9 cellular contexts compared by ENCODE assay signal in genomic region chr3:107431298-107432012, GRCh38. TPM values are rescaled to one million over a fixed set of nuclear protein-coding genes. Genes with fewer than 3 reads are reported as not detected.
A peak's percentile ranks its signal among the peaks of the same experiment; 100 is the strongest.
DNase-seq lines count a peak whose midpoint lies in the region; ATAC-seq, FAIRE-seq and TF ChIP-seq lines count a peak whose summit lies in the region.
"Had no signal": no experiment of that assay in that cellular context is flagged by ENCODE, and none has a peak within 500 bp of the region (broad histone marks: within the 10 kb centered on the region; RNA-seq: fewer than 3 reads in every experiment).

No MANE protein-coding gene starts in this region.

- peaks cover 40% of the 10 kb centered on the region for H3K27me3 Mint-ChIP-seq in activated CD8-positive, alpha-beta T cell treated with anti-CD3 and anti-CD28 coated beads, Interleukin-2, amount 10 ng/mL, durations not matched to agents 7 days and 5 days (ENCODE audit: low read depth)

- peak overlapping the region; percentile 99 for H2AFZ ChIP-seq in H1 (ENCODE audit: low read length)

- H3K4me2 ChIP-seq in BLaER1 (peak overlapping the region; percentile 99), H1 (ENCODE audit: insufficient read depth in 1 of 2, low read depth in 2 of 2, low read length in 2 of 2) (peak overlapping the region; percentile 91 to 98)

- DNase-seq in NCI-H748 treated with DMSO at 0.1 percent for 48 hours (lab: John Stamatoyannopoulos, UW) (peak; percentile 35), H1 (ENCODE audit: low read depth in 1 of 2, low spot score in 2 of 2) (peak; percentile 67 to 83), medulla oblongata (ENCODE audit: extremely low spot score) (peak; percentile 75)
- peak; percentile 45 for DNase-seq in activated CD8-positive, alpha-beta T cell treated with anti-CD3 and anti-CD28 coated beads, Interleukin-2, amount 10 ng/mL, durations not matched to agents 7 days and 5 days
- DNase-seq in stimulated activated CD8-positive, alpha-beta memory T cell treated with anti-CD3 and anti-CD28 coated beads, Interleukin-4, amount 100 ng/mL, for 24 hours (ENCODE audit: low read depth): peak; percentile 11

- no peak for TF ChIP-seq RAD21 in H1 (IDR thresholded peaks at IDR 0.05 in 1 of 2, conservative IDR thresholded peaks at IDR 0.05 in 1 of 2; ENCODE audit: low read depth in 2 of 2, low read length in 2 of 2)

- no peak for TF ChIP-seq CTCF in H1 (IDR thresholded peaks at IDR 0.05; ENCODE audit: control extremely low read depth in 1 of 3, insufficient read depth in 1 of 3, low read depth in 1 of 3, low read length in 3 of 3)

- H3K4ac ChIP-seq in H1 (replicated peaks; ENCODE audit: insufficient read length, low read depth, low read length): peak overlapping the region; percentile 57

- H3K18ac ChIP-seq in H1 (ENCODE audit: extremely low read depth, low read length): peak overlapping the region; percentile 81; the same call in 1 of the 2 replicates

- H4K8ac ChIP-seq in H1 (ENCODE audit: extremely low read depth, insufficient read depth, low read length): peak overlapping the region; percentile 98

- H3K4me1 ChIP-seq in BLaER1 (peaks cover 18% of the 10 kb centered on the region), H1 (replicated peaks in 1 of 4; ENCODE audit: control insufficient read depth in 3 of 4, insufficient read depth in 4 of 4, low read length in 3 of 4) (peaks cover 0 to 7% (median 5%) of the 10 kb centered on the region in 4 experiments; a peak in 5 of 7 replicates)

- H2BK12ac ChIP-seq in H1 (ENCODE audit: low read depth, low read length): peak overlapping the region; percentile 95

- peak overlapping the region; percentile 14; the same call in 1 of the 2 replicates for H2BK15ac ChIP-seq in H1 (ENCODE audit: low read length)

- H3K56ac ChIP-seq in H1 (replicated peaks; ENCODE audit: insufficient read length, low read depth, low read length): peak overlapping the region; percentile 91

- no peaks in the 10 kb centered on the region for H3K79me1 ChIP-seq in H1 (ENCODE audit: low read depth, low read length)

- in situ Hi-C loops in GM18951 (cut with MboI; ENCODE audit: low sequenced_read_pairs, unreplicated experiment): no loop called here

- peak overlapping the region; percentile 81 for H3K27ac Mint-ChIP-seq in activated CD8-positive, alpha-beta T cell treated with anti-CD3 and anti-CD28 coated beads, Interleukin-2, amount 10 ng/mL, durations not matched to agents 7 days and 5 days

- H3K36me3 ChIP-seq in BLaER1 (no peaks in the 10 kb centered on the region), H1 (ENCODE audit: control insufficient read depth in 2 of 4, insufficient read depth in 4 of 4, low read length in 3 of 4) (no peaks in the 10 kb centered on the region)

- no peaks in the 10 kb centered on the region for H4K20me1 ChIP-seq in BLaER1
- no peaks in the 10 kb centered on the region for H4K20me1 ChIP-seq in H1 (replicated peaks in 1 of 2; ENCODE audit: control insufficient read depth in 1 of 2, insufficient read depth in 2 of 2, low read length in 2 of 2)

- peak; percentile 50 for ATAC-seq in HG03103 (IDR thresholded peaks at IDR 0.05; ENCODE audit: low read depth, unreplicated experiment)
- peak; percentile 80 for ATAC-seq in activated CD8-positive, alpha-beta T cell treated with anti-CD3 and anti-CD28 coated beads, Interleukin-2, amount 10 ng/mL, durations not matched to agents 7 days and 5 days

- no peak overlapping the region for H2AK5ac ChIP-seq in H1 (ENCODE audit: low read depth, low read length)

- no peak overlapping the region for H3K14ac ChIP-seq in H1 (ENCODE audit: insufficient read length)

- peaks cover 12% of the 10 kb centered on the region; the same call in 1 of the 2 replicates for H3K23me2 ChIP-seq in H1 (ENCODE audit: low read depth, low read length)

- H3K27me3 ChIP-seq in BLaER1: peaks cover 5% of the 10 kb centered on the region
- peaks cover 0 to 17% (median 12%) of the 10 kb centered on the region in 4 experiments; a peak in 6 of 7 replicates for H3K27me3 ChIP-seq in H1 (replicated peaks in 1 of 4; ENCODE audit: control insufficient read depth in 3 of 4, extremely low read depth in 1 of 4, insufficient read depth in 3 of 4, low read length in 3 of 4)

- H2BK5ac ChIP-seq in H1 (ENCODE audit: low read depth, low read length): peak overlapping the region; percentile 93

- no peaks in the 10 kb centered on the region for H3K36me3 Mint-ChIP-seq in activated CD8-positive, alpha-beta T cell treated with anti-CD3 and anti-CD28 coated beads, Interleukin-2, amount 10 ng/mL, durations not matched to agents 7 days and 5 days (ENCODE audit: low read depth)

- no peaks in the 10 kb centered on the region for H3K9me3 Mint-ChIP-seq in activated CD8-positive, alpha-beta T cell treated with anti-CD3 and anti-CD28 coated beads, Interleukin-2, amount 10 ng/mL, durations not matched to agents 7 days and 5 days (ENCODE audit: insufficient read depth)

- peak overlapping the region; percentile 85 for H3K4me3 Mint-ChIP-seq in activated CD8-positive, alpha-beta T cell treated with anti-CD3 and anti-CD28 coated beads, Interleukin-2, amount 10 ng/mL, durations not matched to agents 7 days and 5 days

- POLR2A ChIA-PET in activated CD8-positive, alpha-beta T cell treated with anti-CD3 and anti-CD28 coated beads, Interleukin-2, amount 10 ng/mL, durations not matched to agents 7 days and 5 days (lab: Charles Lee): interaction anchor here (0.6 to 0.7 kb wide), 2 partner anchors 10 to 93 kb away, joined by 3 read pairs; no protein-coding TSS in a partner anchor
- POLR2A ChIA-PET in H1 (lab: Charles Lee; ENCODE audit: partially characterized antibody): interaction anchor here (0.6 to 2.2 kb wide), 21 partner anchors 8 to 195 kb away, joined by 3 to 7 read pairs (median 3); partner anchors contain the start of gene BBX

- peaks cover 21% of the 10 kb centered on the region for H3K4me1 Mint-ChIP-seq in activated CD8-positive, alpha-beta T cell treated with anti-CD3 and anti-CD28 coated beads, Interleukin-2, amount 10 ng/mL, durations not matched to agents 7 days and 5 days (ENCODE audit: low read depth)

- H3K23ac ChIP-seq in H1 (ENCODE audit: insufficient read length): no peak overlapping the region

- peak; percentile 33 for TF ChIP-seq POLR2A in GM18951 (IDR thresholded peaks at IDR 0.05; ENCODE audit: extremely low read depth, insufficient read depth, insufficient read length)
- TF ChIP-seq POLR2A in H1 (IDR thresholded peaks at IDR 0.05; ENCODE audit: control extremely low read depth in 1 of 2, low read depth in 2 of 2, low read length in 2 of 2): peak; percentile 59 to 73

- CTCF ChIA-PET in activated CD8-positive, alpha-beta T cell treated with anti-CD3 and anti-CD28 coated beads, Interleukin-2, amount 10 ng/mL, durations not matched to agents 7 days and 5 days (lab: Charles Lee): interaction anchor here (0.7 to 7.3 kb wide), 12 partner anchors 11 to 203 kb away, joined by 3 to 55 read pairs (median 4); no protein-coding TSS in a partner anchor
- CTCF ChIA-PET in H1 (lab: Charles Lee; ENCODE audit: partially characterized antibody): interaction anchor here (0.7 to 6.0 kb wide), 16 partner anchors 10 to 305 kb away, joined by 3 to 51 read pairs (median 4); no protein-coding TSS in a partner anchor

- peak overlapping the region; percentile 89 for H3K4me3 ChIP-seq in BLaER1
- peak overlapping the region; percentile 57 to 76 (median 71) for H3K4me3 ChIP-seq in H1 (ENCODE audit: extremely low read depth in 1 of 4, insufficient read depth in 2 of 4, low read depth in 3 of 4, low read length in 4 of 4)

- H3K79me2 ChIP-seq in H1 (ENCODE audit: control insufficient read depth in 1 of 2, insufficient read depth in 2 of 2, low read length in 2 of 2): no peaks in the 10 kb centered on the region

- H3K9ac ChIP-seq in BLaER1 (peak overlapping the region; percentile 89), H1 (replicated peaks in 1 of 4; ENCODE audit: extremely low read depth in 1 of 4, low read depth in 3 of 4, low read length in 3 of 4) (peak overlapping the region; percentile 81 to 98 (median 89))

- no peak for TF ChIP-seq EP300 in H1 (IDR thresholded peaks at IDR 0.05; ENCODE audit: borderline replicate concordance in 1 of 2, low read depth in 2 of 2, low read length in 2 of 2)

- 2% methylated on average over 45 of the region's 80 CpGs; no CpG with 5 or more reads in 1 of the 2 experiments for WGBS in H1 (ENCODE audit: extremely low coverage in 1 of 2, insufficient coverage in 1 of 2, insufficient read length in 1 of 2, insufficient replicate concordance in 2 of 2, low coverage in 1 of 2, low lambda C conversion rate in 2 of 2, missing lambda C conversion rate in 1 of 2), 2 experiments

- H3K9me3 ChIP-seq in BLaER1 (no peaks in the 10 kb centered on the region), H1 (ENCODE audit: insufficient read depth in 2 of 2, low read depth in 1 of 2, low read length in 1 of 2) (no peaks in the 10 kb centered on the region)

- peak overlapping the region; percentile 85 for H4K5ac ChIP-seq in H1 (ENCODE audit: insufficient read length, low read depth, low read length)

- H4K91ac ChIP-seq in H1 (replicated peaks; ENCODE audit: insufficient read length, low read length): peak overlapping the region; percentile 92

- FAIRE-seq in H1 (lab: Jason Lieb, UNC): no peak

- H2BK120ac ChIP-seq in H1 (replicated peaks; ENCODE audit: low read depth, low read length): peak overlapping the region; percentile 73

- H3K27ac ChIP-seq in BLaER1 (peak overlapping the region; percentile 93), H1 (ENCODE audit: low read depth, low read length) (peak overlapping the region; percentile 66; the same call in 1 of the 2 replicates)

- no peak overlapping the region for H2BK20ac ChIP-seq in H1 (ENCODE audit: low read length)

TF ChIP-seq in H1, 55 proteins besides CTCF, POLR2A, EP300 and RAD21 (continues in another document):
- TF ChIP-seq FOSL1 (IDR thresholded peaks at IDR 0.05; ENCODE audit: insufficient read depth, low read depth, low read length) (no peak), BACH1 (IDR thresholded peaks at IDR 0.05; ENCODE audit: low read length) (no peak), SP1 (IDR thresholded peaks at IDR 0.05; ENCODE audit: low read depth, low read length) (no peak), SAP30 (IDR thresholded peaks at IDR 0.05; ENCODE audit: insufficient read depth, insufficient replicate concordance, low read length) (no peak), EZH2 (IDR thresholded peaks at IDR 0.05; ENCODE audit: low read depth, low read length, severe bottlenecking) (peak; percentile 4), KDM4A (IDR thresholded peaks at IDR 0.05; ENCODE audit: low read depth, low read length, severe bottlenecking) (peak; percentile 89), EGR1 (IDR thresholded peaks at IDR 0.05; ENCODE audit: borderline replicate concordance, low read depth, low read length) (no peak)

RNA-seq across cellular contexts. Expression of gene CCDC54, which starts 54.2 kb away (rescaled TPM):
- not detected for total RNA-seq in activated CD8-positive, alpha-beta T cell treated with anti-CD3 and anti-CD28 coated beads, Interleukin-2, amount 10 ng/mL, durations not matched to agents 7 days and 5 days
- total RNA-seq in H1 (2021; fragmentation: NEBNext Ultra II Directional; extraction: Animal tissue kit (Norgen Biotek cat#: 25700)): not detected in 2 replicates
- polyA plus RNA-seq in H1 (2011; rRNA removed): not detected in 2 replicates
- polyA plus RNA-seq in H1 (2011; cell fraction: cytosol; rRNA removed): not detected
- polyA plus RNA-seq in H1 (2011; cell fraction: nucleus; rRNA removed): not detected
- polyA plus RNA-seq in H1 (2012, experiment 1 of 2): not detected in 4 replicates
- not detected for polyA plus RNA-seq in H1 (2012, experiment 2 of 2)
- not detected for polyA plus RNA-seq in H1 (2013, experiment 1 of 2)
- not detected for polyA plus RNA-seq in H1 (2013, experiment 2 of 2)
- not detected in 2 replicates for polyA minus RNA-seq in H1 (2011; rRNA and poly(A)+ RNA removed)
- not detected for polyA minus RNA-seq in H1 (2011; cell fraction: cytosol; rRNA and poly(A)+ RNA removed)
- polyA minus RNA-seq in H1 (2011; cell fraction: nucleus; rRNA and poly(A)+ RNA removed): not detected
- total RNA-seq: T-helper 2 cell treated with Interferon-gamma antibody and Interleukin-4, amounts not matched to agents 100 ng/mL and 5 ng/mL, for 36 hours had no signal

Comparison
In these comparisons a context has a peak if more than half of its experiments do, and no peak if none do; other contexts are left out.
1. Peak in every context shown above with its lines: DNase-seq, ATAC-seq, H3K4me3 ChIP-seq and H3K27ac ChIP-seq.
2. DNase-seq: peak in every context shown above with its lines; median percentile 75 in H1; 75 in medulla oblongata; 45 in activated CD8-positive, alpha-beta T cell treated with anti-CD3 and anti-CD28 coated beads, Interleukin-2, amount 10 ng/mL, durations not matched to agents 7 days and 5 days; 35 in NCI-H748 treated with DMSO at 0.1 percent for 48 hours; 11 in stimulated activated CD8-positive, alpha-beta memory T cell treated with anti-CD3 and anti-CD28 coated beads, Interleukin-4, amount 100 ng/mL, for 24 hours.